Comparison of ENCODE assay signal across 16 cellular contexts in the genomic region with DNA sequence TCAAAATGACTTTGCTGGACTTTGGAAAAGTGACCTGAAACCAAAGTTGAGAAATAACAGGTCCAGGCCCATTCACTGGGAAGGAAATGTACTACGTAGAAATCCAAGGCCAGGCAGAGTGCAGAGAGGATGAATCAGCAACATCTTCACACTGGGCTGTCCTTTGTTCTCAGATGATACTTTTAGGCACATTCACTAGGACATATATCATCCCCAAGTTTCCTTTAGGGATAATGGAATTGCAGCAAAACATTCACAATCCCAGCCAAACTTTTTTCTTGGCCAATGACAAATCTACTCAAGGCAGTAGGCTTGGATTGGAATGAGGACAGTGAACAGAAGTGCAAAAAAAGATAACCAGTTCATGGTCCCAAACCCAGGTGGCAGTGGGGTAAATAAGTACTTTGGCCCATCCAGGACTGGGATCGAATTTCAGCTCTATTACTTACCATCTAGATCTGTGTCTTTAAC.
A peak's percentile ranks its signal among the peaks of the same experiment; 100 is the strongest.
DNase-seq lines count a peak whose midpoint lies in the region; ATAC-seq and TF ChIP-seq lines count a peak whose summit lies in the region.
"Had no signal": no experiment of that assay in that cellular context is flagged by ENCODE, and none has a peak within 500 bp of the region (broad histone marks: within the 10 kb centered on the region; RNA-seq: fewer than 3 reads in every experiment).

No MANE protein-coding gene starts in this region.

- H3K4me1 Mint-ChIP-seq in nephron, result peaks cover 48% of the 10 kb centered on the region

- POLR2A ChIA-PET in AG04450 (lab: Yijun Ruan, JAX), result no interaction called here

- DNase-seq in AG04450 (ENCODE audit: low read depth, low spot score) (peak; percentile 11), fibroblast of lung (ENCODE audit: low read depth in 2 of 2) (peak; percentile 65 to 76), NCI-H446 treated with DMSO at 0.1 percent for 48 hours (lab: John Stamatoyannopoulos, UW) (no peak)
- no peak for DNase-seq in activated naive CD4-positive, alpha-beta T cell treated with anti-CD3 and anti-CD28 coated beads, Interleukin-2, amount 50 U/mL, for 72 hours (ENCODE audit: low spot score in 2 of 2)
- no peak for DNase-seq in stimulated activated CD4-positive, alpha-beta T cell treated with anti-CD3 and anti-CD28 coated beads, Interleukin-2, amount 100 ng/mL, for 48 hours
- DNase-seq: ACHN; NCI-H2081 treated with DMSO at 0.1 percent for 48 hours; NK-92 treated with Interleukin-12 subunit alpha and Interleukin-12 subunit beta, amount 100 ng/mL, for 24 hours; small intestine; thyroid gland; WERI-Rb-1 had no signal

- H4K20me1 ChIP-seq in fibroblast of lung (ENCODE audit: control insufficient read depth, extremely low read depth, insufficient read depth, low read length), result no peaks in the 10 kb centered on the region

- H3K9me3 Mint-ChIP-seq in nephron, result peaks cover 2% of the 10 kb centered on the region
- H3K9me3 Mint-ChIP-seq in activated naive CD4-positive, alpha-beta T cell treated with anti-CD3 and anti-CD28 coated beads, Interleukin-2, amount 50 U/mL, for 72 hours, result no peaks in the 10 kb centered on the region

- no peak overlapping the region for H3K27ac ChIP-seq in AG04450 (ENCODE audit: low read depth, low read length)
- H3K27ac ChIP-seq in fibroblast of lung (ENCODE audit: insufficient read depth, low read length), result no peak overlapping the region
- H3K27ac ChIP-seq: SJSA1, thyroid gland, WERI-Rb-1 had no signal

- peak; percentile 90 for ATAC-seq in SK-N-SH treated with all-trans-retinoic acid at 6 μM for 48 hours
- no peak for ATAC-seq in HG02763 (IDR thresholded peaks at IDR 0.05; ENCODE audit: unreplicated experiment)
- ATAC-seq in activated naive CD4-positive, alpha-beta T cell treated with anti-CD3 and anti-CD28 coated beads, Interleukin-2, amount 50 U/mL, for 72 hours, result no peak
- ATAC-seq: GM12878 had no signal

- peak overlapping the region in 2 of 3 experiments; percentile 94 to 97 for H3K27ac Mint-ChIP-seq in nephron
- H3K27ac Mint-ChIP-seq in activated naive CD4-positive, alpha-beta T cell treated with anti-CD3 and anti-CD28 coated beads, Interleukin-2, amount 50 U/mL, for 72 hours, result no peak overlapping the region

- H3K27me3 ChIP-seq in AG04450 (ENCODE audit: control insufficient read depth, insufficient read depth, low read length), result no peaks in the 10 kb centered on the region
- H3K27me3 ChIP-seq in fibroblast of lung (ENCODE audit: control insufficient read depth, insufficient read depth, low read length), result no peaks in the 10 kb centered on the region
- H3K27me3 ChIP-seq: SJSA1, thyroid gland had no signal

- H3K4me2 ChIP-seq in fibroblast of lung (ENCODE audit: extremely low read depth, insufficient read depth, low read length), result no peak overlapping the region

- H3K9me3 ChIP-seq in AG04450 (ENCODE audit: control insufficient read depth, insufficient read depth, low read length) (peaks cover 8% of the 10 kb centered on the region; the same call in 1 of the 2 replicates), fibroblast of lung (ENCODE audit: control insufficient read depth, insufficient read depth, low read depth, low read length) (no peaks in the 10 kb centered on the region)
- H3K9me3 ChIP-seq: SJSA1, thyroid gland had no signal

- no peak overlapping the region for H3K9ac ChIP-seq in fibroblast of lung (ENCODE audit: insufficient read depth, low read length)

- no peaks in the 10 kb centered on the region for H3K79me2 ChIP-seq in fibroblast of lung (ENCODE audit: control insufficient read depth, insufficient read depth, low read length)

- H3K36me3 ChIP-seq in fibroblast of lung (ENCODE audit: control insufficient read depth, insufficient read depth, low read length), result no peaks in the 10 kb centered on the region
- H3K36me3 ChIP-seq: SJSA1, thyroid gland, WERI-Rb-1 had no signal

- TF ChIP-seq CTCF in AG04450 (IDR thresholded peaks at IDR 0.05; ENCODE audit: low read depth, low read length), result no peak
- no peak for TF ChIP-seq CTCF in fibroblast of lung (conservative IDR thresholded peaks at IDR 0.05 in 1 of 2, IDR thresholded peaks at IDR 0.05 in 1 of 2; ENCODE audit: low read depth in 1 of 2, low read length in 2 of 2)
- no peak for TF ChIP-seq CTCF in nephron (IDR thresholded peaks at IDR 0.05; ENCODE audit: unreplicated experiment in 3 of 3)

- no peak overlapping the region for H2AFZ ChIP-seq in fibroblast of lung (ENCODE audit: low read length)

- H3K4me3 Mint-ChIP-seq in nephron, result no peak overlapping the region

- CTCF ChIA-PET in AG04450 (lab: Charles Lee), result interaction anchor here (1.3 to 1.4 kb wide), 2 partner anchors 10 to 318 kb away, joined by 4 to 5 read pairs; no protein-coding TSS in a partner anchor

- H3K4me3 ChIP-seq in AG04450 (ENCODE audit: low read depth, low read length) (no peak overlapping the region), fibroblast of lung (replicated peaks in 1 of 4; ENCODE audit: control extremely low read depth in 1 of 4, insufficient read depth in 1 of 4, low read depth in 3 of 4, low read length in 4 of 4) (no peak overlapping the region)
- H3K4me3 ChIP-seq: GM12878, SJSA1, thyroid gland had no signal

- no peaks in the 10 kb centered on the region for H3K36me3 Mint-ChIP-seq in nephron (ENCODE audit: low read depth)
- H3K36me3 Mint-ChIP-seq in activated naive CD4-positive, alpha-beta T cell treated with anti-CD3 and anti-CD28 coated beads, Interleukin-2, amount 50 U/mL, for 72 hours, result no peaks in the 10 kb centered on the region

- H3K4me1 ChIP-seq in fibroblast of lung (ENCODE audit: control insufficient read depth, extremely low read depth, insufficient read depth, low read length), result no peaks in the 10 kb centered on the region
- H3K4me1 ChIP-seq: thyroid gland had no signal

- H3K27me3 Mint-ChIP-seq in nephron (ENCODE audit: low read depth), result peaks cover 6% of the 10 kb centered on the region

TF ChIP-seq in SK-N-SH treated with all-trans-retinoic acid at 6 μM for 48 hours, 23 proteins besides CTCF, POLR2A, EP300 and RAD21:
- TF ChIP-seq ZNF565 (CRISPR knock-in tag; conservative IDR thresholded peaks at IDR 0.05; ENCODE audit: low read depth) (no peak), TOX (CRISPR knock-in tag; IDR thresholded peaks at IDR 0.05; ENCODE audit: borderline replicate concordance) (peak; percentile 34; the same call in 1 of the 2 replicates), ZC3H10 (CRISPR knock-in tag; IDR thresholded peaks at IDR 0.05) (no peak)
- TF ChIP-seq, protein P1, sequence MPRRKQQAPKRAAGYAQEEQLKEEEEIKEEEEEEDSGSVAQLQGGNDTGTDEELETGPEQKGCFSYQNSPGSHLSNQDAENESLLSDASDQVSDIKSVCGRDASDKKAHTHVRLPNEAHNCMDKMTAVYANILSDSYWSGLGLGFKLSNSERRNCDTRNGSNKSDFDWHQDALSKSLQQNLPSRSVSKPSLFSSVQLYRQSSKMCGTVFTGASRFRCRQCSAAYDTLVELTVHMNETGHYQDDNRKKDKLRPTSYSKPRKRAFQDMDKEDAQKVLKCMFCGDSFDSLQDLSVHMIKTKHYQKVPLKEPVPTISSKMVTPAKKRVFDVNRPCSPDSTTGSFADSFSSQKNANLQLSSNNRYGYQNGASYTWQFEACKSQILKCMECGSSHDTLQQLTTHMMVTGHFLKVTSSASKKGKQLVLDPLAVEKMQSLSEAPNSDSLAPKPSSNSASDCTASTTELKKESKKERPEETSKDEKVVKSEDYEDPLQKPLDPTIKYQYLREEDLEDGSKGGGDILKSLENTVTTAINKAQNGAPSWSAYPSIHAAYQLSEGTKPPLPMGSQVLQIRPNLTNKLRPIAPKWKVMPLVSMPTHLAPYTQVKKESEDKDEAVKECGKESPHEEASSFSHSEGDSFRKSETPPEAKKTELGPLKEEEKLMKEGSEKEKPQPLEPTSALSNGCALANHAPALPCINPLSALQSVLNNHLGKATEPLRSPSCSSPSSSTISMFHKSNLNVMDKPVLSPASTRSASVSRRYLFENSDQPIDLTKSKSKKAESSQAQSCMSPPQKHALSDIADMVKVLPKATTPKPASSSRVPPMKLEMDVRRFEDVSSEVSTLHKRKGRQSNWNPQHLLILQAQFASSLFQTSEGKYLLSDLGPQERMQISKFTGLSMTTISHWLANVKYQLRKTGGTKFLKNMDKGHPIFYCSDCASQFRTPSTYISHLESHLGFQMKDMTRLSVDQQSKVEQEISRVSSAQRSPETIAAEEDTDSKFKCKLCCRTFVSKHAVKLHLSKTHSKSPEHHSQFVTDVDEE (CRISPR knock-in tag; IDR thresholded peaks at IDR 0.05), result no peak
TF ChIP-seq in SK-N-SH treated with all-trans-retinoic acid at 6 μM for 48 hours: peak in this region for 1.

Comparison
In these comparisons a context has a peak if more than half of its experiments do, and no peak if none do; other contexts are left out.
1. DNase-seq: peak in AG04450 (single experiment) and fibroblast of lung (2 of 2); none in activated naive CD4-positive, alpha-beta T cell treated with anti-CD3 and anti-CD28 coated beads, Interleukin-2, amount 50 U/mL, for 72 hours (0 of 2), stimulated activated CD4-positive, alpha-beta T cell treated with anti-CD3 and anti-CD28 coated beads, Interleukin-2, amount 100 ng/mL, for 48 hours (0 of 2) and NCI-H446 treated with DMSO at 0.1 percent for 48 hours (single experiment).
2. H3K27ac Mint-ChIP-seq: peak in nephron (2 of 3); none in activated naive CD4-positive, alpha-beta T cell treated with anti-CD3 and anti-CD28 coated beads, Interleukin-2, amount 50 U/mL, for 72 hours (0 of 2).